Comparison of ENCODE assay signal across 1 cellular context in genomic region chr4:185395956-185396723, GRCh38.
A peak's percentile ranks its signal among the peaks of the same experiment; 100 is the strongest.
TF ChIP-seq lines count a peak whose summit lies in the region.

No MANE protein-coding gene starts in this region.

TF ChIP-seq in K562, 482 proteins besides CTCF, POLR2A, EP300 and RAD21 (continued from another document and continues in another):
- no peak for TF ChIP-seq ZFP36 (IDR thresholded peaks at IDR 0.05; ENCODE audit: low read depth, low read length, partially characterized antibody)
- no peak for TF ChIP-seq HSF4 (CRISPR knock-in tag; IDR thresholded peaks at IDR 0.05; ENCODE audit: borderline replicate concordance)
- no peak for TF ChIP-seq SMARCA5 (IDR thresholded peaks at IDR 0.05)
- no peak for TF ChIP-seq CHCHD3 (CRISPR knock-in tag; IDR thresholded peaks at IDR 0.05)
- peak; percentile 35; the same call in 1 of the 2 replicates for TF ChIP-seq SMAD3 (CRISPR knock-in tag; conservative IDR thresholded peaks at IDR 0.05)
- 0 out of 4 replicates have a peak, but pooled peaks of 1 of the 2 experiments have one; percentile 2 for TF ChIP-seq SRF (CRISPR knock-in tag; IDR thresholded peaks at IDR 0.05)
- TF ChIP-seq CHD2 (IDR thresholded peaks at IDR 0.05; ENCODE audit: low read depth, low read length): peak; percentile 10; the same call in 1 of the 2 replicates
- no peak for TF ChIP-seq ZNF639 (CRISPR knock-in tag; conservative IDR thresholded peaks at IDR 0.05 in 1 of 2, IDR thresholded peaks at IDR 0.05 in 1 of 2)
- peak; percentile 96 for TF ChIP-seq ATF6 (CRISPR knock-in tag; IDR thresholded peaks at IDR 0.05)
- peak; percentile 90; the same call in 1 of the 2 replicates for TF ChIP-seq ARID3B (CRISPR knock-in tag; IDR thresholded peaks at IDR 0.05; ENCODE audit: borderline replicate concordance)
- 0 out of 2 replicates have a peak, but pooled peaks have one; percentile 9 for TF ChIP-seq JUNB (CRISPR knock-in tag; conservative IDR thresholded peaks at IDR 0.05)
- no peak for TF ChIP-seq HINFP (tag; conservative IDR thresholded peaks at IDR 0.05; ENCODE audit: low read depth)
- no peak for TF ChIP-seq STAT5B (CRISPR knock-in tag; IDR thresholded peaks at IDR 0.05)
- no peak for TF ChIP-seq ZNF57 (CRISPR knock-in tag; IDR thresholded peaks at IDR 0.05)
- TF ChIP-seq CCAR2 (IDR thresholded peaks at IDR 0.05; ENCODE audit: low read depth, low read length): no peak
- TF ChIP-seq CEBPZ (IDR thresholded peaks at IDR 0.05; ENCODE audit: borderline replicate concordance, low read depth, low read length): no peak
- no peak for TF ChIP-seq NFE2L1 (tag; IDR thresholded peaks at IDR 0.05; ENCODE audit: borderline replicate concordance, low read depth)
- TF ChIP-seq HDAC1 (IDR thresholded peaks at IDR 0.05): peak in 1 of 2 experiments; percentile 98; a peak in 2 of 4 replicates
- no peak for TF ChIP-seq HOMEZ (CRISPR knock-in tag; IDR thresholded peaks at IDR 0.05)
- TF ChIP-seq MYC (IDR thresholded peaks at IDR 0.05; ENCODE audit: low read depth, low read length): peak; percentile 84
- peak; percentile 90; the same call in 1 of the 2 replicates for TF ChIP-seq MYC (CRISPR knock-in tag; IDR thresholded peaks at IDR 0.05; ENCODE audit: borderline replicate concordance, low read depth)
- TF ChIP-seq SAP30 (IDR thresholded peaks at IDR 0.05; ENCODE audit: borderline replicate concordance, insufficient read depth, low read depth, low read length, poor library complexity, severe bottlenecking): peak; percentile 88
- TF ChIP-seq AFF4 (CRISPR knock-in tag; IDR thresholded peaks at IDR 0.05): peak; percentile 78; the same call in 1 of the 2 replicates
- peak; percentile 78 for TF ChIP-seq RBBP5 (IDR thresholded peaks at IDR 0.05; ENCODE audit: borderline replicate concordance, insufficient read depth, low read length, poor library complexity, severe bottlenecking)
- TF ChIP-seq ARHGAP35 (IDR thresholded peaks at IDR 0.05; ENCODE audit: partially characterized antibody): no peak
- no peak for TF ChIP-seq KDM1A (IDR thresholded peaks at IDR 0.05)
- 0 out of 2 replicates have a peak, but pooled peaks have one; percentile 48 for TF ChIP-seq ZFPM2 (CRISPR knock-in tag; IDR thresholded peaks at IDR 0.05)
- no peak for TF ChIP-seq RBM15 (IDR thresholded peaks at IDR 0.05; ENCODE audit: insufficient read depth, low read length)
- peak; percentile 99 for TF ChIP-seq SAFB (IDR thresholded peaks at IDR 0.05; ENCODE audit: borderline replicate concordance, low read depth, low read length)
- peak; percentile 71; the same call in 1 of the 2 replicates for TF ChIP-seq HLTF (IDR thresholded peaks at IDR 0.05)
- TF ChIP-seq KAT2B (IDR thresholded peaks at IDR 0.05; ENCODE audit: low read depth, low read length): no peak
- TF ChIP-seq MNT (conservative IDR thresholded peaks at IDR 0.05): peak; percentile 100
- no peak for TF ChIP-seq PHB2 (IDR thresholded peaks at IDR 0.05; ENCODE audit: low read depth)
- TF ChIP-seq SRSF1 (IDR thresholded peaks at IDR 0.05; ENCODE audit: low read depth, low read length): no peak
- peak; percentile 92 for TF ChIP-seq ZNF76 (CRISPR knock-in tag; IDR thresholded peaks at IDR 0.05; ENCODE audit: borderline replicate concordance)
- 0 out of 2 replicates have a peak, but pooled peaks have one; percentile 14 for TF ChIP-seq NCOR1 (IDR thresholded peaks at IDR 0.05)
- TF ChIP-seq ZNF280B (CRISPR knock-in tag; IDR thresholded peaks at IDR 0.05): no peak
- TF ChIP-seq ZC3H8 (IDR thresholded peaks at IDR 0.05): no peak
- TF ChIP-seq SMC3 (conservative IDR thresholded peaks at IDR 0.05; ENCODE audit: insufficient read depth, low read depth, low read length): 0 out of 2 replicates have a peak, but pooled peaks have one; percentile 4
- TF ChIP-seq BRCA1 (IDR thresholded peaks at IDR 0.05): no peak
- TF ChIP-seq BRCA1 (CRISPR knock-in tag; IDR thresholded peaks at IDR 0.05): no peak
